20 cellular contexts compared by ENCODE assay signal in genomic region chr16:14569213-14569612, GRCh38.
"Had no signal": no experiment of that assay in that cellular context is flagged by ENCODE, and none has a peak within 500 bp of the region (broad histone marks: within the 10 kb centered on the region; RNA-seq: fewer than 3 reads in every experiment).

No MANE protein-coding gene starts in this region.

- H3K36me3 ChIP-seq: ovary, right atrium auricular region, sigmoid colon, thoracic aorta had no signal

- H3K27me3 ChIP-seq: esophagus squamous epithelium, ovary, right atrium auricular region, sigmoid colon, stomach had no signal

- DNase-seq: effector memory CD8-positive, alpha-beta T cell; esophagus squamous epithelium; foreskin fibroblast; kidney; left cardiac atrium; left ventricle myocardium superior; mesendoderm; natural killer cell; ovary; sigmoid colon; stimulated activated CD4-positive, alpha-beta T cell treated with anti-CD3 and anti-CD28 coated beads, Interleukin-2, amount 100 ng/mL, for 24 hours; stimulated activated CD4-positive, alpha-beta T cell treated with anti-CD3 and anti-CD28 coated beads, Interleukin-4, amount 100 ng/mL, for 4 hours; stimulated activated naive CD4-positive, alpha-beta T cell; stomach; substantia nigra; trophoblast cell had no signal

- H3K27ac ChIP-seq: epithelial cell of prostate, esophagus squamous epithelium, ovary, right atrium auricular region, sigmoid colon, skin epidermis, thoracic aorta had no signal

- H3K4me3 ChIP-seq: esophagus squamous epithelium, ovary, right atrium auricular region, sigmoid colon, skin epidermis, stomach, thoracic aorta had no signal

- ATAC-seq: effector memory CD8-positive, alpha-beta T cell; left cardiac atrium; left ventricle myocardium superior; natural killer cell had no signal

- H3K9me3 ChIP-seq: esophagus squamous epithelium, ovary, right atrium auricular region, sigmoid colon, stomach, thoracic aorta had no signal
